ENCODE assay signal across 35 cellular contexts in the genomic region with DNA sequence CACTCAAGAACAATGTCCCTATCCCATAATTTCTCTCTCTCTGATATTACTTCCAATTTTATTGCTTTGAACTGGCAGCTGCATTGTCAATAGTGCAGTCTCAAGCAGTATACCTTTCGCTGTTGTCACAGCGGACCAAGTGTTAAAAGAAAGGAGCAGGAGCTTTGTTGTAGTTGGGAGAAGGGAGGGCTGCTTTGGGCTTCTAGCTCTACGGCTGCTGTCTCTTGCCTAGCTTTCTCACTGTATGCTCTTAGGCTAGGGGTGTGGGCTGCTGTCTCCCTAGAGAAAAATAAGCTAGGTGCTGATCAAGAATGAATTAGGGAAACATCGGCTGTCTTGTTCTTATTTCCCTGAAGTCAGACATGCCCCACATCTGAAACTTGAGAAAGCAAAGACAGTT. TPM values are rescaled to one million over a fixed set of nuclear protein-coding genes. Genes with fewer than 3 reads are reported as not detected.
"Had no signal": no experiment of that assay in that cellular context is flagged by ENCODE, and none has a peak within 500 bp of the region (broad histone marks: within the 10 kb centered on the region; RNA-seq: fewer than 3 reads in every experiment).

No MANE protein-coding gene starts in this region.

- H3K4me3 ChIP-seq: left ventricle myocardium inferior, lung, mucosa of descending colon, ovary, right atrium auricular region, right lobe of liver, smooth muscle cell, stomach, testis, thyroid gland, transverse colon, upper lobe of left lung, vagina had no signal

- H3K4me3 Mint-ChIP-seq: memory B cell; naive thymus-derived CD4-positive, alpha-beta T cell; nephron; neural crest cell; stimulated activated naive B cell treated with anti-CD40 and anti-IgM and Interleukin-4, amounts not matched to agents 10 μg/mL and 1 μg/mL and 100 μg/mL, for 72 hours had no signal

- H3K36me3 Mint-ChIP-seq: memory B cell; naive thymus-derived CD4-positive, alpha-beta T cell; stimulated activated naive B cell treated with anti-CD40 and anti-IgM and Interleukin-4, amounts not matched to agents 10 μg/mL and 1 μg/mL and 100 μg/mL, for 72 hours had no signal

- DNase-seq: hypothalamus; islet precursor cell; left ventricle myocardium inferior; midbrain; mucosa of descending colon; naive thymus-derived CD4-positive, alpha-beta T cell; ovary; right lobe of liver; stimulated activated CD4-positive, alpha-beta T cell treated with anti-CD3 and anti-CD28 coated beads, Interleukin-1b, Interleukin-23, amount 100 ng/mL, for 48 hours; stimulated activated CD4-positive, alpha-beta T cell treated with anti-CD3 and anti-CD28 coated beads, Interleukin-2, amount 100 ng/mL, for 48 hours; stimulated activated CD4-positive, alpha-beta T cell treated with anti-CD3 and anti-CD28 coated beads, Interleukin-4, amount 100 ng/mL, for 4 hours; stimulated activated naive B cell treated with anti-CD40 and anti-IgM and Interleukin-4, amounts not matched to agents 10 μg/mL and 1 μg/mL and 100 μg/mL, for 72 hours; stimulated activated naive CD8-positive, alpha-beta T cell treated with anti-CD3 and anti-CD28 coated beads, Interleukin-15, Interleukin-2, amounts not matched to agents 100 U/mL and 50 U/mL, for 24 hours; stomach; testis; thyroid gland; transverse colon; upper lobe of left lung had no signal

- H3K4me2 ChIP-seq: smooth muscle cell had no signal

- ATAC-seq: mucosa of descending colon; naive thymus-derived CD4-positive, alpha-beta T cell; right lobe of liver; stimulated activated naive B cell treated with anti-CD40 and anti-IgM and Interleukin-4, amounts not matched to agents 10 μg/mL and 1 μg/mL and 100 μg/mL, for 72 hours; stimulated activated naive CD8-positive, alpha-beta T cell treated with anti-CD3 and anti-CD28 coated beads, Interleukin-15, Interleukin-2, amounts not matched to agents 100 U/mL and 50 U/mL, for 24 hours had no signal

- H3K9me3 Mint-ChIP-seq: memory B cell, nephron, neural crest cell had no signal

- H3K27me3 Mint-ChIP-seq: memory B cell; naive thymus-derived CD4-positive, alpha-beta T cell; stimulated activated naive B cell treated with anti-CD40 and anti-IgM and Interleukin-4, amounts not matched to agents 10 μg/mL and 1 μg/mL and 100 μg/mL, for 72 hours had no signal

- H3K4me1 Mint-ChIP-seq: memory B cell; naive thymus-derived CD4-positive, alpha-beta T cell; stimulated activated naive B cell treated with anti-CD40 and anti-IgM and Interleukin-4, amounts not matched to agents 10 μg/mL and 1 μg/mL and 100 μg/mL, for 72 hours had no signal

- H3K27ac ChIP-seq: left ventricle myocardium inferior, ovary, right atrium auricular region, right lobe of liver, stomach, testis, thyroid gland, transverse colon, upper lobe of left lung, vagina had no signal

- H3K4me1 ChIP-seq: left ventricle myocardium inferior, right atrium auricular region, right lobe of liver, stomach, testis, thyroid gland, transverse colon, upper lobe of left lung, vagina had no signal

- H3K27ac Mint-ChIP-seq: memory B cell; naive thymus-derived CD4-positive, alpha-beta T cell; nephron; progenitor cell of endocrine pancreas; stimulated activated naive B cell treated with anti-CD40 and anti-IgM and Interleukin-4, amounts not matched to agents 10 μg/mL and 1 μg/mL and 100 μg/mL, for 72 hours had no signal

- H3K36me3 ChIP-seq: left ventricle myocardium inferior, ovary, right atrium auricular region, right lobe of liver, stomach, thyroid gland, transverse colon, upper lobe of left lung, vagina had no signal

- H3K27me3 ChIP-seq: ovary, right atrium auricular region, right lobe of liver, testis, thyroid gland, transverse colon, upper lobe of left lung, vagina had no signal

- H3K9me3 ChIP-seq: left ventricle myocardium inferior, mucosa of descending colon, ovary, right atrium auricular region, right lobe of liver, stomach, testis, thyroid gland, transverse colon, upper lobe of left lung, vagina had no signal

RNA-seq across cellular contexts. Expression of gene TRPC5OS, which starts 52.5 kb away (rescaled TPM):
- total RNA-seq: kidney epithelial cell; left ventricle myocardium inferior; lower leg skin; lung; mesenteric fat pad; mucosa of descending colon; myocyte; naive thymus-derived CD4-positive, alpha-beta T cell; neural crest cell; omental fat pad; progenitor cell of endocrine pancreas; pulmonary artery endothelial cell; renal cortical epithelial cell; right lobe of liver; skeletal muscle tissue; stomach; transverse colon; upper lobe of left lung; urinary bladder; vagina had no signal
- polyA plus RNA-seq: lung; naive thymus-derived CD4-positive, alpha-beta T cell; smooth muscle cell; stomach; urinary bladder had no signal
